Comparison of ENCODE assay signal across 13 cellular contexts in genomic region chr2:120105360-120105759, GRCh38.
DNase-seq lines count a peak whose midpoint lies in the region; ATAC-seq and TF ChIP-seq lines count a peak whose summit lies in the region.
"Had no signal": no experiment of that assay in that cellular context is flagged by ENCODE, and none has a peak within 500 bp of the region (broad histone marks: within the 10 kb centered on the region; RNA-seq: fewer than 3 reads in every experiment).

No MANE protein-coding gene starts in this region.

- H3K27me3 ChIP-seq in mammary epithelial cell (ENCODE audit: insufficient read depth, low read length): no peaks in the 10 kb centered on the region
- H3K27me3 ChIP-seq in right atrium auricular region: no peaks in the 10 kb centered on the region
- H3K27me3 ChIP-seq in spleen (replicated peaks in 1 of 7): no peaks in the 10 kb centered on the region

- ATAC-seq in HG02938 (IDR thresholded peaks at IDR 0.05; ENCODE audit: unreplicated experiment): peak; percentile 80

- BruUV-seq in mammary epithelial cell (replicated peaks; lab: Mats Ljungman, UMichigan): no TSS peak

- H3K9ac ChIP-seq in mammary epithelial cell (ENCODE audit: insufficient read depth, low read length): no peak overlapping the region

- in situ Hi-C loops in mammary epithelial cell (cut with MboI; ENCODE audit: low sequenced_read_pairs in 2 of 2): no loop called here

- H3K27ac ChIP-seq in mammary epithelial cell (ENCODE audit: insufficient read depth, low read depth, low read length): no peak overlapping the region
- H3K27ac ChIP-seq in right atrium auricular region: no peak overlapping the region
- no peak overlapping the region for H3K27ac ChIP-seq in spleen

- TF ChIP-seq POLR2A in spleen (IDR thresholded peaks at IDR 0.05): no peak

- no peaks in the 10 kb centered on the region for H3K79me2 ChIP-seq in mammary epithelial cell (ENCODE audit: insufficient read depth, low read length)

- CTCF ChIA-PET in mammary epithelial cell (lab: Charles Lee; ENCODE audit: low non-redundant PET): no interaction called here

- intact Hi-C loops in mammary epithelial cell (cut with micrococcal nuclease): loop anchor here (5.0 kb wide), 1 partner anchor 93 kb away; the partner anchor contains the start of gene EPB41L5
- intact Hi-C loops in spleen (cut with DNase I; ENCODE audit: low total_unique reads): no loop called here

- no peak overlapping the region for H2AFZ ChIP-seq in mammary epithelial cell (ENCODE audit: low read depth, low read length)

- 100% methylated on average over 2 of the region's 2 CpGs for WGBS in mammary epithelial cell (ENCODE audit: low coverage, missing lambda C conversion rate)
- 74 to 82% (median 75%) methylated on average over 2 of the region's 2 CpGs for WGBS in spleen, 5 donors

- H3K36me3 ChIP-seq in mammary epithelial cell (ENCODE audit: insufficient read depth, low read length): no peaks in the 10 kb centered on the region
- H3K36me3 ChIP-seq in right atrium auricular region: no peaks in the 10 kb centered on the region
- peaks cover 0 to 18% (median 0%) of the 10 kb centered on the region in 6 donors for H3K36me3 ChIP-seq in spleen

- no peak overlapping the region for H3K4me2 ChIP-seq in mammary epithelial cell (ENCODE audit: insufficient read depth, low read depth, low read length)

- H3K4me3 ChIP-seq in GM12864 (ENCODE audit: low read depth, low read length) (no peak overlapping the region), mammary epithelial cell (replicated peaks in 1 of 3; ENCODE audit: insufficient read depth in 1 of 3, low read depth in 2 of 3, low read length in 3 of 3) (no peak overlapping the region), right atrium auricular region (no peak overlapping the region), spleen (no peak overlapping the region)

- H3K4me1 ChIP-seq in mammary epithelial cell (ENCODE audit: insufficient read depth, low read length): peaks cover 33% of the 10 kb centered on the region
- H3K4me1 ChIP-seq in right atrium auricular region: peaks cover 0 to 20% of the 10 kb centered on the region in 2 donors
- peaks cover 13 to 28% (median 19%) of the 10 kb centered on the region in 6 donors for H3K4me1 ChIP-seq in spleen

- H4K20me1 ChIP-seq in mammary epithelial cell (ENCODE audit: insufficient read depth, low read length): no peaks in the 10 kb centered on the region

- dilution Hi-C loops in mammary epithelial cell (cut with HindIII; ENCODE audit: low sequenced_read_pairs): loop anchor here (5.0 kb wide), 1 partner anchor 62 kb away; no protein-coding TSS in a partner anchor

- TF ChIP-seq CTCF in GM12864 (IDR thresholded peaks at IDR 0.05; ENCODE audit: low read depth, low read length, missing control alignments): no peak
- TF ChIP-seq CTCF in GM20000 (IDR thresholded peaks at IDR 0.05; ENCODE audit: extremely low read depth, missing control alignments): no peak
- TF ChIP-seq CTCF in mammary epithelial cell (conservative IDR thresholded peaks at IDR 0.05 in 1 of 2, IDR thresholded peaks at IDR 0.05 in 1 of 2; ENCODE audit: extremely low read depth in 1 of 2, insufficient read depth in 1 of 2, low read depth in 1 of 2, low read length in 2 of 2): no peak
- TF ChIP-seq CTCF in right atrium auricular region (IDR thresholded peaks at IDR 0.05): no peak
- TF ChIP-seq CTCF in spleen (IDR thresholded peaks at IDR 0.05 in 8 of 11, conservative IDR thresholded peaks at IDR 0.05 in 3 of 11): no peak

- no peaks in the 10 kb centered on the region for H3K9me3 ChIP-seq in mammary epithelial cell (replicated peaks; ENCODE audit: insufficient read depth, low read length)
- H3K9me3 ChIP-seq in right atrium auricular region: no peaks in the 10 kb centered on the region
- H3K9me3 ChIP-seq in spleen: no peaks in the 10 kb centered on the region

- DNase-seq in GM12864 (ENCODE audit: low read depth): peak; percentile 19
- DNase-seq in GM20000 (ENCODE audit: low spot score): peak; percentile 15
- DNase-seq in M059J (ENCODE audit: low read depth): peak; percentile 1
- DNase-seq in mammary epithelial cell: no peak
- DNase-seq in right atrium auricular region (ENCODE audit: low spot score): no peak
- no peak for DNase-seq in OCI-M1 (lab: John Stamatoyannopoulos, UW)
- DNase-seq in spleen: no peak
- DNase-seq: activated CD4-positive, alpha-beta T cell treated with anti-CD3 and anti-CD28 coated beads, Interleukin-2, amount 50 U/mL, for 1 hour; activated naive CD4-positive, alpha-beta T cell treated with anti-CD3 and anti-CD28 coated beads, Interleukin-2, amount 10 ng/mL, durations not matched to agents 7 days and 5 days; NCI-H1105 treated with DMSO at 0.1 percent for 48 hours; NCI-H774; retina had no signal

Comparison
In these comparisons a context has a peak if more than half of its experiments do, and no peak if none do; other contexts are left out.
1. DNase-seq: peak in GM12864 (single experiment), GM20000 (single experiment) and M059J (single experiment); none in mammary epithelial cell (single experiment), right atrium auricular region (single experiment), OCI-M1 (single experiment) and spleen (single experiment).